14 cellular contexts compared by ENCODE assay signal in genomic region chr7:22120391-22121053, GRCh38.
"Had no signal": no experiment of that assay in that cellular context is flagged by ENCODE, and none has a peak within 500 bp of the region (broad histone marks: within the 10 kb centered on the region; RNA-seq: fewer than 3 reads in every experiment).

No MANE protein-coding gene starts in this region.

- H3K27ac ChIP-seq: colonic mucosa, tibial nerve had no signal

- H3K36me3 ChIP-seq: colonic mucosa had no signal

- H3K4me3 ChIP-seq: colonic mucosa, tibial nerve had no signal

- H3K4me1 ChIP-seq: colonic mucosa had no signal

- DNase-seq: activated CD4-positive, alpha-beta T cell treated with anti-CD3 and anti-CD28 coated beads, Interleukin-2, amount 10 ng/mL, durations not matched to agents 7 days and 5 days; activated CD4-positive, CD25-positive, alpha-beta regulatory T cell; activated naive CD4-positive, alpha-beta T cell treated with anti-CD3 and anti-CD28 coated beads, Interleukin-2, amount 10 ng/mL, durations not matched to agents 7 days and 5 days; colonic mucosa; effector CD4-positive, alpha-beta T cell; foreskin fibroblast; glutamatergic neuron; hypothalamus; mesendoderm; natural killer cell; stimulated activated CD4-positive, alpha-beta T cell treated with anti-CD3 and anti-CD28 coated beads, Interleukin-4, amount 100 ng/mL, for 1 hour; stimulated activated naive B cell treated with anti-CD40 and anti-IgM and Interleukin-4, amounts not matched to agents 10 μg/mL and 1 μg/mL and 100 μg/mL, for 72 hours had no signal

- ATAC-seq: activated T-helper 17 cell treated with anti-CD3 and anti-CD28 coated beads, Interleukin-2, amount 50 U/mL, for 72 hours; natural killer cell; stimulated activated naive B cell treated with anti-CD40 and anti-IgM and Interleukin-4, amounts not matched to agents 10 μg/mL and 1 μg/mL and 100 μg/mL, for 72 hours had no signal

- H3K27me3 ChIP-seq: colonic mucosa, tibial nerve had no signal

- H3K9me3 ChIP-seq: colonic mucosa, tibial nerve had no signal
